In genomic region chr12:62689042-62689839, GRCh38 we compare ENCODE assay signal across 2 cellular contexts.
TF ChIP-seq lines count a peak whose summit lies in the region.

No MANE protein-coding gene starts in this region.

TF ChIP-seq in A549, 52 proteins besides CTCF, POLR2A, EP300 and RAD21 (continued from another document):
- TF ChIP-seq REST (IDR thresholded peaks at IDR 0.05): no peak
- no peak for TF ChIP-seq MAFK (IDR thresholded peaks at IDR 0.05; ENCODE audit: partially characterized antibody)
- TF ChIP-seq TFCP2L1 (CRISPR knock-in tag; IDR thresholded peaks at IDR 0.05): no peak
- no peak for TF ChIP-seq SMC3 (IDR thresholded peaks at IDR 0.05)
- no peak for TF ChIP-seq CBX8 (IDR thresholded peaks at IDR 0.05)
- no peak for TF ChIP-seq PBX3 (IDR thresholded peaks at IDR 0.05)
- TF ChIP-seq MAX (IDR thresholded peaks at IDR 0.05): no peak
- no peak for TF ChIP-seq POLR2AphosphoS2 (conservative IDR thresholded peaks at IDR 0.05; ENCODE audit: low read length)
- no peak for TF ChIP-seq CHD4 (IDR thresholded peaks at IDR 0.05; ENCODE audit: borderline replicate concordance)
- no peak for TF ChIP-seq ZNF302 (CRISPR knock-in tag; IDR thresholded peaks at IDR 0.05)

TF ChIP-seq in GM23338, 12 proteins besides CTCF, POLR2A, EP300 and RAD21 (continued from another document):
- TF ChIP-seq JUNB (IDR thresholded peaks at IDR 0.05; ENCODE audit: unreplicated experiment): no peak
- TF ChIP-seq NANOG (IDR thresholded peaks at IDR 0.05; ENCODE audit: borderline replicate concordance): no peak
